ENCODE assay signal across 1 cellular context in the genomic region with DNA sequence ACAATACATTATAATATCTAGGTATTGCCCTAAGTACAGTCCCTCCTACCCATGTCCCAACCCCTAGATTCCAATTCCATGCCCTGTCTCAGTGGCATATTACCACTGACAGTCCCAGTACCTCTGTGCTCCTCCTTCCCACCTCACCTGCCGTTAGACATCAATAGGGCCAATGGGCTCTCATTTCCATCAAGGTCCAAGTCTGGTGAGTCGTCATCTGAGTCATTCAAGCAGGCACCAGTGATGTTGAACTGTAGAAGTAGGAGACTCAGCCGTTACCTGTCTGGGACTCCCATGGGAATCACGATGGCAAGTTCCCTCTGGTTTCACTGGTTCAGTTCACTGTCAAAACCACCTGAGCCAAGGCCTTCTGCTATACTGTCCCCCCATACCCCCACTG.
TF ChIP-seq lines count a peak whose summit lies in the region.

No MANE protein-coding gene starts in this region.

TF ChIP-seq in HCT116, 20 proteins besides CTCF, POLR2A, EP300 and RAD21:
- TF ChIP-seq FOSL1 (IDR thresholded peaks at IDR 0.05; ENCODE audit: low read depth) (peak; percentile 36; the same call in 1 of the 2 replicates), ZFX (IDR thresholded peaks at IDR 0.05) (no peak)
